1 cellular context compared by ENCODE assay signal in genomic region chr20:22462975-22463914, GRCh38.
A peak's percentile ranks its signal among the peaks of the same experiment; 100 is the strongest.
TF ChIP-seq lines count a peak whose summit lies in the region.

No MANE protein-coding gene starts in this region.

TF ChIP-seq in HepG2, 621 proteins besides CTCF, POLR2A, EP300 and RAD21 (continued from another document):
- TF ChIP-seq NR2F1 (CRISPR knock-in tag; IDR thresholded peaks at IDR 0.05) (no peak), FOXO4 (CRISPR knock-in tag; conservative IDR thresholded peaks at IDR 0.05) (peak; percentile 91; the same call in 1 of the 2 replicates), NFIC (IDR thresholded peaks at IDR 0.05; ENCODE audit: low read length) (no peak), MIER3 (CRISPR knock-in tag; IDR thresholded peaks at IDR 0.05; ENCODE audit: borderline replicate concordance) (no peak), ZNF670 (CRISPR knock-in tag; IDR thresholded peaks at IDR 0.05; ENCODE audit: borderline replicate concordance) (no peak), FOSL2 (CRISPR knock-in tag; IDR thresholded peaks at IDR 0.05) (peak; percentile 41), SMAD9 (CRISPR knock-in tag; IDR thresholded peaks at IDR 0.05) (no peak), ZNF614 (CRISPR knock-in tag; IDR thresholded peaks at IDR 0.05; ENCODE audit: borderline replicate concordance) (no peak), ARID3A (IDR thresholded peaks at IDR 0.05; ENCODE audit: low read depth, low read length) (no peak), MAFF (IDR thresholded peaks at IDR 0.05; ENCODE audit: low read depth, low read length) (peak; percentile 31; the same call in 1 of the 2 replicates)
